In genomic region chr10:35161906-35162305, GRCh38 we compare ENCODE assay signal across 29 cellular contexts.
"Had no signal": no experiment of that assay in that cellular context is flagged by ENCODE, and none has a peak within 500 bp of the region (broad histone marks: within the 10 kb centered on the region; RNA-seq: fewer than 3 reads in every experiment).

No MANE protein-coding gene starts in this region.

- H3K9me3 ChIP-seq: colonic mucosa, esophagus muscularis mucosa, esophagus squamous epithelium, gastrocnemius medialis, gastroesophageal sphincter had no signal

- H3K4me3 ChIP-seq: colonic mucosa, coronary artery, dorsolateral prefrontal cortex, esophagus muscularis mucosa, esophagus squamous epithelium, gastrocnemius medialis, gastroesophageal sphincter, heart left ventricle, heart right ventricle, hepatocyte had no signal

- ATAC-seq: effector memory CD8-positive, alpha-beta T cell; esophagus mucosa; foreskin keratinocyte; gastrocnemius medialis; gastroesophageal sphincter; heart left ventricle; heart right ventricle had no signal

- H3K27ac Mint-ChIP-seq: dendritic cell treated with granulocyte-macrophage colony-stimulating factor and Interleukin-4, amounts not matched to agents 40 ng/mL and 50 ng/mL, for 4 days; effector memory CD8-positive, alpha-beta T cell; endodermal cell had no signal

- H2AFZ ChIP-seq: hepatocyte had no signal

- H3K4me3 Mint-ChIP-seq: dendritic cell treated with granulocyte-macrophage colony-stimulating factor and Interleukin-4, amounts not matched to agents 40 ng/mL and 50 ng/mL, for 4 days; effector memory CD8-positive, alpha-beta T cell; endodermal cell had no signal

- H3K4me2 ChIP-seq: hepatocyte had no signal

- H3K4me1 Mint-ChIP-seq: endodermal cell had no signal

- H3K27me3 Mint-ChIP-seq: dendritic cell treated with granulocyte-macrophage colony-stimulating factor and Interleukin-4, amounts not matched to agents 40 ng/mL and 50 ng/mL, for 4 days; effector memory CD8-positive, alpha-beta T cell had no signal

- H3K36me3 ChIP-seq: colonic mucosa, esophagus muscularis mucosa, esophagus squamous epithelium, gastrocnemius medialis, gastroesophageal sphincter, heart left ventricle, heart right ventricle had no signal

- FAIRE-seq: endometrium, endothelial cell of umbilical vein, frontal cortex had no signal

- H3K27ac ChIP-seq: colonic mucosa, coronary artery, dorsolateral prefrontal cortex, epithelial cell of prostate, esophagus muscularis mucosa, esophagus squamous epithelium, foreskin keratinocyte, gastrocnemius medialis, gastroesophageal sphincter, heart left ventricle, heart right ventricle, hepatocyte had no signal

- H3K27me3 ChIP-seq: colonic mucosa, dorsolateral prefrontal cortex, esophagus muscularis mucosa, esophagus squamous epithelium, foreskin keratinocyte, gastrocnemius medialis, gastroesophageal sphincter, heart left ventricle, heart right ventricle, hepatocyte had no signal

- DNase-seq: colonic mucosa; cortex of kidney; dermis blood vessel endothelial cell; dorsolateral prefrontal cortex; effector CD4-positive, alpha-beta T cell; effector CD8-positive, alpha-beta T cell; effector memory CD4-positive, alpha-beta T cell; effector memory CD8-positive, alpha-beta T cell; endodermal cell; erythroblast; esophagus squamous epithelium; foreskin fibroblast; foreskin keratinocyte; foreskin melanocyte; gastrocnemius medialis; glutamatergic neuron; head of caudate nucleus; heart left ventricle; heart right ventricle had no signal

- H3K9me3 Mint-ChIP-seq: dendritic cell treated with granulocyte-macrophage colony-stimulating factor and Interleukin-4, amounts not matched to agents 40 ng/mL and 50 ng/mL, for 4 days; effector memory CD8-positive, alpha-beta T cell had no signal

- H3K79me2 ChIP-seq: hepatocyte had no signal

- H3K4me1 ChIP-seq: colonic mucosa, esophagus muscularis mucosa, esophagus squamous epithelium, foreskin keratinocyte, gastrocnemius medialis, gastroesophageal sphincter, heart left ventricle, heart right ventricle had no signal
